Comparison of ENCODE assay signal across 11 cellular contexts in the genomic region with DNA sequence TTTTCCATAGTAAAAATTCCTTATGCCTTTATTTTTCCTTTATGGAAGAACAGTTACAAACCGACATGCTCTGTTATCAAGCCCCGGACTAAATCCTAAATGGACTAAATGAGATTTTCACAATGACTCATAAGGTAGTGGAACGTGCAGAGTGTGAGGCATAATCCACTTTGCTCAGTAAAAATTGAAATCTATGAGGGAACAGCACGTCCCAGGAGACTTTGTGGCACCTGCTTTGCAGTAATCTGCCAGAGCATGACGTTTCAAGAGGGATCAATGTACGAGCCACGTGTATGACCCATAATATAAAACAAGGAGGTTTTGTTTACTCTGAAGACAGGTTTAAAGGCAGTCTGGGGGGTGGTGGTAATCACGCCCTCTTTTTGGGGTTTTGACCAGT.
DNase-seq lines count a peak whose midpoint lies in the region; ATAC-seq and TF ChIP-seq lines count a peak whose summit lies in the region.
"Had no signal": no experiment of that assay in that cellular context is flagged by ENCODE, and none has a peak within 500 bp of the region (broad histone marks: within the 10 kb centered on the region; RNA-seq: fewer than 3 reads in every experiment).

No MANE protein-coding gene starts in this region.

- H3K4me3 Mint-ChIP-seq in MCF 10A (ENCODE audit: unreplicated experiment) = no peak overlapping the region

- POLR2A ChIA-PET in MCF 10A (lab: Yijun Ruan, JAX) = interaction anchor here (0.8 kb wide), 1 partner anchor 42 kb away, joined by 4 read pairs; no protein-coding TSS in a partner anchor

- no peaks in the 10 kb centered on the region for H3K9me3 ChIP-seq in esophagus muscularis mucosa

- peaks cover 0 to 14% (median 10%) of the 10 kb centered on the region in 4 donors for H3K4me1 ChIP-seq in esophagus muscularis mucosa

- peaks cover 32% of the 10 kb centered on the region for H3K36me3 Mint-ChIP-seq in MCF 10A (ENCODE audit: insufficient read depth, unreplicated experiment)

- no TSS peak for BruUV-seq in MCF 10A (replicated peaks; lab: Mats Ljungman, UMichigan)

- intact Hi-C loops in esophagus muscularis mucosa (cut with DNase I) = no loop called here
- intact Hi-C loops in MCF 10A (cut with micrococcal nuclease) = no loop called here

- H3K4me1 Mint-ChIP-seq in MCF 10A (ENCODE audit: insufficient read depth, unreplicated experiment) = peaks cover 6% of the 10 kb centered on the region

- H3K36me3 ChIP-seq in esophagus muscularis mucosa = peaks cover 15 to 19% (median 16%) of the 10 kb centered on the region in 4 donors

- H3K27me3 Mint-ChIP-seq in MCF 10A (ENCODE audit: insufficient read depth, unreplicated experiment) = no peaks in the 10 kb centered on the region

- no peaks in the 10 kb centered on the region for H3K9me3 Mint-ChIP-seq in MCF 10A (ENCODE audit: unreplicated experiment)
- H3K9me3 Mint-ChIP-seq: activated T-helper 2 cell treated with anti-CD3 and anti-CD28 coated beads, Interferon-gamma antibody, Interleukin-2, Interleukin-4, amounts not matched to agents 10 μg/mL and 5 μg/mL and 100 μg/mL, durations not matched to agents 14 hours and 24 hours and 36 hours had no signal

- ATAC-seq in SK-N-SH treated with all-trans-retinoic acid at 6 μM for 48 hours (peak; percentile 80), HG03460 (IDR thresholded peaks at IDR 0.05; ENCODE audit: unreplicated experiment) (no peak)

- TF ChIP-seq CTCF in esophagus muscularis mucosa (IDR thresholded peaks at IDR 0.05) (no peak), MCF 10A (IDR thresholded peaks at IDR 0.05; ENCODE audit: unreplicated experiment) (no peak)

- H3K27ac ChIP-seq in esophagus muscularis mucosa (replicated peaks in 1 of 4) = no peak overlapping the region
- H3K27ac ChIP-seq: KMS-11 had no signal

- CTCF ChIA-PET in MCF 10A (lab: Yijun Ruan, JAX) = interaction anchor here (0.6 to 2.4 kb wide), 2 partner anchors 125 to 275 kb away, joined by 3 to 9 read pairs; no protein-coding TSS in a partner anchor

- DNase-seq in NCI-H748 (lab: John Stamatoyannopoulos, UW; ENCODE audit: unreplicated experiment) (peak; percentile 13), NCI-H748 treated with DMSO at 0.1 percent for 48 hours (lab: John Stamatoyannopoulos, UW) (no peak), NCI-H1436 (lab: John Stamatoyannopoulos, UW) (peak; percentile 90), pons (ENCODE audit: low spot score) (no peak), esophagus muscularis mucosa (ENCODE audit: extremely low spot score) (no peak), MCF 10A (ENCODE audit: unreplicated experiment) (no peak)
- DNase-seq: activated CD4-positive, alpha-beta T cell treated with anti-CD3 and anti-CD28 coated beads for 1 hour had no signal

- no peak overlapping the region for H3K27ac Mint-ChIP-seq in MCF 10A (ENCODE audit: low read depth, unreplicated experiment)
- H3K27ac Mint-ChIP-seq: activated T-helper 2 cell treated with anti-CD3 and anti-CD28 coated beads, Interferon-gamma antibody, Interleukin-2, Interleukin-4, amounts not matched to agents 10 μg/mL and 5 μg/mL and 100 μg/mL, durations not matched to agents 14 hours and 24 hours and 36 hours had no signal

- 89% methylated on average over 8 of the region's 8 CpGs for WGBS in esophagus muscularis mucosa

- no peaks in the 10 kb centered on the region for H3K27me3 ChIP-seq in esophagus muscularis mucosa

- TF ChIP-seq EP300 in esophagus muscularis mucosa (IDR thresholded peaks at IDR 0.05) = no peak

- no peak for TF ChIP-seq POLR2A in esophagus muscularis mucosa (IDR thresholded peaks at IDR 0.05; ENCODE audit: low read depth)

- H3K4me3 ChIP-seq in esophagus muscularis mucosa = no peak overlapping the region

TF ChIP-seq in SK-N-SH treated with all-trans-retinoic acid at 6 μM for 48 hours, 23 proteins besides CTCF, POLR2A, EP300 and RAD21 (continues in another document):
- 0 out of 2 replicates have a peak, but pooled peaks have one; percentile 45 for TF ChIP-seq ESRRG (CRISPR knock-in tag; IDR thresholded peaks at IDR 0.05)
- peak; percentile 88 for TF ChIP-seq ISL1 (CRISPR knock-in tag; IDR thresholded peaks at IDR 0.05)
- peak; percentile 65; the same call in 1 of the 2 replicates for TF ChIP-seq CREB5 (CRISPR knock-in tag; IDR thresholded peaks at IDR 0.05; ENCODE audit: low read depth)
- no peak for TF ChIP-seq PATZ1 (CRISPR knock-in tag; IDR thresholded peaks at IDR 0.05; ENCODE audit: borderline replicate concordance)
- no peak for TF ChIP-seq BACH2 (CRISPR knock-in tag; IDR thresholded peaks at IDR 0.05; ENCODE audit: borderline replicate concordance)
- peak; percentile 48; the same call in 1 of the 2 replicates for TF ChIP-seq POU6F1 (CRISPR knock-in tag; IDR thresholded peaks at IDR 0.05; ENCODE audit: borderline replicate concordance, low read depth)
- no peak for TF ChIP-seq ARNTL (CRISPR knock-in tag; IDR thresholded peaks at IDR 0.05; ENCODE audit: borderline replicate concordance, low read depth)
- TF ChIP-seq, protein P1, sequence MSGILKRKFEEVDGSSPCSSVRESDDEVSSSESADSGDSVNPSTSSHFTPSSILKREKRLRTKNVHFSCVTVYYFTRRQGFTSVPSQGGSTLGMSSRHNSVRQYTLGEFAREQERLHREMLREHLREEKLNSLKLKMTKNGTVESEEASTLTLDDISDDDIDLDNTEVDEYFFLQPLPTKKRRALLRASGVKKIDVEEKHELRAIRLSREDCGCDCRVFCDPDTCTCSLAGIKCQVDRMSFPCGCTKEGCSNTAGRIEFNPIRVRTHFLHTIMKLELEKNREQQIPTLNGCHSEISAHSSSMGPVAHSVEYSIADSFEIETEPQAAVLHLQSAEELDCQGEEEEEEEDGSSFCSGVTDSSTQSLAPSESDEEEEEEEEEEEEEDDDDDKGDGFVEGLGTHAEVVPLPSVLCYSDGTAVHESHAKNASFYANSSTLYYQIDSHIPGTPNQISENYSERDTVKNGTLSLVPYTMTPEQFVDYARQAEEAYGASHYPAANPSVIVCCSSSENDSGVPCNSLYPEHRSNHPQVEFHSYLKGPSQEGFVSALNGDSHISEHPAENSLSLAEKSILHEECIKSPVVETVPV (CRISPR knock-in tag; IDR thresholded peaks at IDR 0.05) = 0 out of 2 replicates have a peak, but pooled peaks have one; percentile 48
- TF ChIP-seq TOX (CRISPR knock-in tag; IDR thresholded peaks at IDR 0.05; ENCODE audit: borderline replicate concordance) = no peak
- no peak for TF ChIP-seq CSDC2 (CRISPR knock-in tag; IDR thresholded peaks at IDR 0.05)
- no peak for TF ChIP-seq PPARA (CRISPR knock-in tag; IDR thresholded peaks at IDR 0.05; ENCODE audit: borderline replicate concordance)
- TF ChIP-seq RARB (CRISPR knock-in tag; IDR thresholded peaks at IDR 0.05) = no peak
- 0 out of 2 replicates have a peak, but pooled peaks have one; percentile 40 for TF ChIP-seq GLIS3 (CRISPR knock-in tag; IDR thresholded peaks at IDR 0.05)
- TF ChIP-seq ZFP30 (CRISPR knock-in tag; IDR thresholded peaks at IDR 0.05) = no peak
- TF ChIP-seq ZFP3 (CRISPR knock-in tag; IDR thresholded peaks at IDR 0.05) = no peak
- no peak for TF ChIP-seq OSR1 (CRISPR knock-in tag; IDR thresholded peaks at IDR 0.05)
- peak; percentile 75; the same call in 1 of the 2 replicates for TF ChIP-seq ZC3H10 (CRISPR knock-in tag; IDR thresholded peaks at IDR 0.05)

Comparison
In these comparisons a context has a peak if more than half of its experiments do, and no peak if none do; other contexts are left out.
1. DNase-seq: peak in NCI-H748 (single experiment) and NCI-H1436 (single experiment); none in NCI-H748 treated with DMSO at 0.1 percent for 48 hours (single experiment), pons (single experiment), esophagus muscularis mucosa (single experiment) and MCF 10A (single experiment).